ENCODE assay signal across 25 cellular contexts in genomic region chr10:30481603-30482002, GRCh38.
"Had no signal": no experiment of that assay in that cellular context is flagged by ENCODE, and none has a peak within 500 bp of the region (broad histone marks: within the 10 kb centered on the region; RNA-seq: fewer than 3 reads in every experiment).

No MANE protein-coding gene starts in this region.

- H3K4me3 ChIP-seq: ascending aorta, body of pancreas had no signal

- DNase-seq: activated CD4-positive, alpha-beta T cell treated with anti-CD3 and anti-CD28 coated beads for 4 hours; activated CD8-positive, alpha-beta memory T cell treated with anti-CD3 and anti-CD28 coated beads, Interleukin-2, amount 50 U/mL, for 4 hours; activated CD8-positive, alpha-beta T cell treated with anti-CD3 and anti-CD28 coated beads for 36 hours; activated gamma-delta T cell treated with Interleukin-2 at 50 U/mL for 16 hours; activated naive CD4-positive, alpha-beta T cell treated with anti-CD3 and anti-CD28 coated beads, Interleukin-2, amount 10 ng/mL, durations not matched to agents 7 days and 5 days; activated naive CD8-positive, alpha-beta T cell treated with anti-CD3 and anti-CD28 coated beads, Interleukin-2, amount 50 U/mL, for 24 hours; activated T-cell treated with anti-CD3 and anti-CD28 coated beads, Interleukin-2, amount 50 U/mL, for 72 hours; amniotic stem cell; body of pancreas; KBM-7; NCI-H1048; NCI-H146; NCI-H187 treated with DMSO at 0.1 percent for 48 hours; NCI-H2081 treated with DMSO at 0.1 percent for 48 hours; NCI-H446 treated with DMSO at 0.1 percent for 48 hours; NCI-H526; NCI-H82; NK-92 treated with Interleukin-12 subunit alpha and Interleukin-12 subunit beta, amount 100 ng/mL, for 24 hours; PC-3; SHP77 treated with DMSO at 0.1 percent for 48 hours had no signal

- H3K27ac ChIP-seq: ascending aorta, body of pancreas had no signal

- ATAC-seq: activated CD4-positive, CD25-positive, alpha-beta regulatory T cell treated with anti-CD3 and anti-CD28 coated beads, Interleukin-2, amount 50 U/mL, for 24 hours; activated CD8-positive, alpha-beta T cell treated with anti-CD3 and anti-CD28 coated beads for 36 hours; activated naive CD8-positive, alpha-beta T cell treated with anti-CD3 and anti-CD28 coated beads, Interleukin-2, amount 50 U/mL, for 24 hours; activated T-cell treated with anti-CD3 and anti-CD28 coated beads, Interleukin-2, amount 50 U/mL, for 72 hours; body of pancreas; PC-3 had no signal

- H3K4me3 Mint-ChIP-seq: activated CD8-positive, alpha-beta T cell treated with anti-CD3 and anti-CD28 coated beads for 36 hours; activated naive CD4-positive, alpha-beta T cell treated with anti-CD3 and anti-CD28 coated beads, Interleukin-2, amount 10 ng/mL, durations not matched to agents 7 days and 5 days; activated naive CD8-positive, alpha-beta T cell treated with anti-CD3 and anti-CD28 coated beads, Interleukin-2, amount 50 U/mL, for 24 hours; activated T-cell treated with anti-CD3 and anti-CD28 coated beads, Interleukin-2, amount 50 U/mL, for 72 hours; central memory CD8-positive, alpha-beta T cell; T-helper 1 cell treated with Interleukin-12 subunit alpha and Interleukin-12 subunit beta and Interleukin-4 antibody, amounts not matched to agents 30 μg/mL and 1 μg/mL, for 36 hours had no signal

- H3K4me1 ChIP-seq: ascending aorta, body of pancreas had no signal

- H3K27me3 Mint-ChIP-seq: activated CD8-positive, alpha-beta T cell treated with anti-CD3 and anti-CD28 coated beads for 36 hours; central memory CD8-positive, alpha-beta T cell had no signal

- H3K27ac Mint-ChIP-seq: activated CD8-positive, alpha-beta T cell treated with anti-CD3 and anti-CD28 coated beads for 36 hours; activated naive CD4-positive, alpha-beta T cell treated with anti-CD3 and anti-CD28 coated beads, Interleukin-2, amount 10 ng/mL, durations not matched to agents 7 days and 5 days; activated naive CD8-positive, alpha-beta T cell treated with anti-CD3 and anti-CD28 coated beads, Interleukin-2, amount 50 U/mL, for 24 hours; activated T-cell treated with anti-CD3 and anti-CD28 coated beads, Interleukin-2, amount 50 U/mL, for 72 hours; activated T-helper 2 cell treated with anti-CD3 and anti-CD28 coated beads, Interferon-gamma antibody, Interleukin-2, Interleukin-4, amounts not matched to agents 10 μg/mL and 5 μg/mL and 100 μg/mL, durations not matched to agents 14 hours and 24 hours and 36 hours; T-helper 1 cell treated with Interleukin-12 subunit alpha and Interleukin-12 subunit beta and Interleukin-4 antibody, amounts not matched to agents 30 μg/mL and 1 μg/mL, for 36 hours had no signal

- H3K36me3 ChIP-seq: ascending aorta had no signal

- H3K9me3 Mint-ChIP-seq: central memory CD8-positive, alpha-beta T cell had no signal

- H3K9me3 ChIP-seq: ascending aorta, body of pancreas had no signal

- H3K27me3 ChIP-seq: ascending aorta, body of pancreas had no signal
